ENCODE assay signal across 16 cellular contexts in genomic region chr19:34259367-34259865, GRCh38. TPM values are rescaled to one million over a fixed set of nuclear protein-coding genes. Genes with fewer than 3 reads are reported as not detected.
DNase-seq lines count a peak whose midpoint lies in the region; TF ChIP-seq lines count a peak whose summit lies in the region.
"Had no signal": no experiment of that assay in that cellular context is flagged by ENCODE, and none has a peak within 500 bp of the region (broad histone marks: within the 10 kb centered on the region; RNA-seq: fewer than 3 reads in every experiment).

No MANE protein-coding gene starts in this region.

- H3K9me3 Mint-ChIP-seq in activated T-cell treated with anti-CD3 and anti-CD28 coated beads, Interleukin-2, amount 50 U/mL, for 24 hours = no peaks in the 10 kb centered on the region
- no peaks in the 10 kb centered on the region for H3K9me3 Mint-ChIP-seq in progenitor cell of endocrine pancreas (ENCODE audit: low read depth)

- peaks cover 56% of the 10 kb centered on the region for H3K4me1 Mint-ChIP-seq in activated T-cell treated with anti-CD3 and anti-CD28 coated beads, Interleukin-2, amount 50 U/mL, for 24 hours (ENCODE audit: low read depth)
- H3K4me1 Mint-ChIP-seq in progenitor cell of endocrine pancreas (ENCODE audit: low read depth) = peaks cover 39% of the 10 kb centered on the region

- no peaks in the 10 kb centered on the region for H3K9me3 ChIP-seq in vagina

- H3K36me3 Mint-ChIP-seq in activated T-cell treated with anti-CD3 and anti-CD28 coated beads, Interleukin-2, amount 50 U/mL, for 24 hours (ENCODE audit: low read depth) = peaks cover 11% of the 10 kb centered on the region
- H3K36me3 Mint-ChIP-seq in progenitor cell of endocrine pancreas (ENCODE audit: insufficient read depth) = peaks cover 4% of the 10 kb centered on the region

- H3K36me3 ChIP-seq in vagina = no peaks in the 10 kb centered on the region

- no peak overlapping the region for H3K4me3 ChIP-seq in LNCaP clone FGC (ENCODE audit: low read depth, low read length)
- no peak overlapping the region for H3K4me3 ChIP-seq in vagina

- H3K4me1 ChIP-seq in vagina = peaks cover 59% of the 10 kb centered on the region

- no peaks in the 10 kb centered on the region for H3K27me3 Mint-ChIP-seq in activated T-cell treated with anti-CD3 and anti-CD28 coated beads, Interleukin-2, amount 50 U/mL, for 24 hours
- H3K27me3 Mint-ChIP-seq in progenitor cell of endocrine pancreas = no peaks in the 10 kb centered on the region

- TF ChIP-seq POLR2A in vagina (IDR thresholded peaks at IDR 0.05) = no peak

- TF ChIP-seq CTCF in LNCaP clone FGC (IDR thresholded peaks at IDR 0.05; ENCODE audit: control insufficient read depth, extremely low read depth, insufficient read depth) = no peak
- TF ChIP-seq CTCF in progenitor cell of endocrine pancreas (IDR thresholded peaks at IDR 0.05; ENCODE audit: unreplicated experiment) = no peak
- TF ChIP-seq CTCF in vagina (IDR thresholded peaks at IDR 0.05) = no peak

- no peak for DNase-seq in activated T-cell treated with anti-CD3 and anti-CD28 coated beads, Interleukin-2, amount 50 U/mL, for 24 hours
- DNase-seq in activated T-cell treated with anti-CD3 and anti-CD28 coated beads for 4 hours = no peak
- peak; percentile 50 for DNase-seq in LNCaP clone FGC (ENCODE audit: low read depth)
- DNase-seq in dermis blood vessel endothelial cell = peak; percentile 32
- DNase-seq in progenitor cell of endocrine pancreas (ENCODE audit: low spot score, unreplicated experiment) = no peak
- DNase-seq in MV-4-11 (lab: John Stamatoyannopoulos, UW) = no peak
- DNase-seq in mucosa of gallbladder (ENCODE audit: low spot score) = no peak
- DNase-seq in vagina (ENCODE audit: extremely low spot score in 2 of 2) = no peak
- DNase-seq: activated CD8-positive, alpha-beta T cell treated with anti-CD3 and anti-CD28 coated beads, Interleukin-2, amount 10 ng/mL, durations not matched to agents 7 days and 5 days; activated gamma-delta T cell; DMS153; effector CD4-positive, alpha-beta T cell; midbrain; NCI-H187; NK-92 treated with Interleukin-12 subunit alpha and Interleukin-12 subunit beta, amount 100 ng/mL, for 24 hours; stimulated activated CD4-positive, alpha-beta T cell treated with anti-CD3 and anti-CD28 coated beads, Interleukin-12 subunit alpha, Interleukin-12 subunit beta, amount 100 ng/mL, for 4 hours had no signal

- intact Hi-C loops in vagina (cut with DNase I) = no loop called here

- no peak overlapping the region for H3K27ac ChIP-seq in vagina

- peak overlapping the region; percentile 55 for H3K27ac Mint-ChIP-seq in activated T-cell treated with anti-CD3 and anti-CD28 coated beads, Interleukin-2, amount 50 U/mL, for 24 hours
- peak overlapping the region; percentile 21 for H3K27ac Mint-ChIP-seq in progenitor cell of endocrine pancreas
- H3K27ac Mint-ChIP-seq: activated CD8-positive, alpha-beta T cell treated with anti-CD3 and anti-CD28 coated beads, Interleukin-2, amount 10 ng/mL, durations not matched to agents 7 days and 5 days had no signal

- no peak overlapping the region for H3K4me3 Mint-ChIP-seq in activated T-cell treated with anti-CD3 and anti-CD28 coated beads, Interleukin-2, amount 50 U/mL, for 24 hours
- no peak overlapping the region for H3K4me3 Mint-ChIP-seq in progenitor cell of endocrine pancreas (ENCODE audit: low read depth)
- H3K4me3 Mint-ChIP-seq: activated CD8-positive, alpha-beta T cell treated with anti-CD3 and anti-CD28 coated beads, Interleukin-2, amount 10 ng/mL, durations not matched to agents 7 days and 5 days had no signal

- H3K27me3 ChIP-seq in vagina = no peaks in the 10 kb centered on the region

RNA-seq across cellular contexts. Expression of gene GARRE1, which starts 5.1 kb away (rescaled TPM):
- total RNA-seq in dermis blood vessel endothelial cell (62.1 and 68.6 TPM in 2 replicates), progenitor cell of endocrine pancreas (23.7 and 31.9 TPM in 2 replicates), mucosa of gallbladder (27.7 TPM), vagina (28.5 TPM)

Comparison
In these comparisons a context has a peak if more than half of its experiments do, and no peak if none do; other contexts are left out.
1. DNase-seq: peak in LNCaP clone FGC (single experiment) and dermis blood vessel endothelial cell (single experiment); none in activated T-cell treated with anti-CD3 and anti-CD28 coated beads, Interleukin-2, amount 50 U/mL, for 24 hours (single experiment), activated T-cell treated with anti-CD3 and anti-CD28 coated beads for 4 hours (single experiment), progenitor cell of endocrine pancreas (single experiment), MV-4-11 (single experiment), mucosa of gallbladder (single experiment) and vagina (0 of 2).